11 cellular contexts compared by ENCODE assay signal in the genomic region with DNA sequence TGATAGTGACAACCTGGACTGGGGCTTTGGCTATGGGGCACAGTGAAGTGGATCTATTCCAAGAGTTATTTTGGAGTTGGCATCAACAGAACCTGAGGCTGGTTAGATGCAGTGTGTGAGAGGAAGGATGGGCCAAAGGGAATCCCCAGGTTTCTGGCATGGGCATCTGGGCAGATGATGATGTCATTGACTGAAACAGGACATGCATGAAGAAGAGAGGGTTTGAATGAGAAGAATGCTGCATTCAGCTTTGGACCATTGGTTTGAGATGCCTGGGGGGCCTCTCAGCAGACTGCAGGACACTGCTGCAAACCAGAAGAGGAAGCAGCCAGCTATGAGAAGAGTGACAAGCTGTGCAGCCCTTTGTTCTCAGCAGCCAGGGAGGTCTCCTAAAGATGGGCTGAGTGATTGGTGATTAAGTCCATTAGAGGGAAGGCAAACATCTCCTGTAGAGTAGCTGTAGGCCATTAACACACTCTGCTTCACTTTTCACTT. TPM values are rescaled to one million over a fixed set of nuclear protein-coding genes. Genes with fewer than 3 reads are reported as not detected.
DNase-seq lines count a peak whose midpoint lies in the region; ATAC-seq and TF ChIP-seq lines count a peak whose summit lies in the region.
"Had no signal": no experiment of that assay in that cellular context is flagged by ENCODE, and none has a peak within 500 bp of the region (broad histone marks: within the 10 kb centered on the region; RNA-seq: fewer than 3 reads in every experiment).

No MANE protein-coding gene starts in this region.

- intact Hi-C loops in CD14-positive monocyte (cut with micrococcal nuclease) = no loop called here
- intact Hi-C loops in left lung (cut with DNase I) = no loop called here

- H3K27ac Mint-ChIP-seq in osteocyte (ENCODE audit: unreplicated experiment) = no peak overlapping the region
- H3K27ac Mint-ChIP-seq in CD14-positive monocyte = no peak overlapping the region

- H3K4me1 Mint-ChIP-seq in osteocyte (ENCODE audit: unreplicated experiment) (peaks cover 7% of the 10 kb centered on the region), CD14-positive monocyte (no peaks in the 10 kb centered on the region)

- H3K36me3 Mint-ChIP-seq in osteocyte (ENCODE audit: unreplicated experiment) (no peaks in the 10 kb centered on the region), CD14-positive monocyte (no peaks in the 10 kb centered on the region)

- H3K4me1 ChIP-seq in HUES48 (ENCODE audit: control insufficient read depth, insufficient read depth, low read length) (peaks cover 17% of the 10 kb centered on the region), left lung (no peaks in the 10 kb centered on the region)

- H3K27me3 Mint-ChIP-seq in osteocyte (ENCODE audit: unreplicated experiment) = peaks cover 5% of the 10 kb centered on the region
- H3K27me3 Mint-ChIP-seq in CD14-positive monocyte (ENCODE audit: low read depth in 3 of 3) = peaks cover 0 to 6% (median 2%) of the 10 kb centered on the region in 3 donors

- H3K4me3 Mint-ChIP-seq in osteocyte (ENCODE audit: unreplicated experiment) = no peak overlapping the region
- no peak overlapping the region for H3K4me3 Mint-ChIP-seq in CD14-positive monocyte

- no peaks in the 10 kb centered on the region for H3K36me3 ChIP-seq in HUES48 (ENCODE audit: control insufficient read depth, insufficient read depth, low read length)
- H3K36me3 ChIP-seq in left lung = no peaks in the 10 kb centered on the region
- H3K36me3 ChIP-seq: brain microvascular endothelial cell had no signal

- peak overlapping the region; percentile 52 for H3K27ac ChIP-seq in HUES48 (ENCODE audit: low read depth, low read length)
- no peak overlapping the region for H3K27ac ChIP-seq in left lung
- H3K27ac ChIP-seq: brain microvascular endothelial cell had no signal

- no peak for ATAC-seq in left lung

- TF ChIP-seq CTCF in osteocyte (IDR thresholded peaks at IDR 0.05) = no peak
- TF ChIP-seq CTCF in CD14-positive monocyte (IDR thresholded peaks at IDR 0.05) = no peak
- no peak for TF ChIP-seq CTCF in left lung (IDR thresholded peaks at IDR 0.05)

- no peak overlapping the region for H3K9ac ChIP-seq in HUES48 (ENCODE audit: low read depth, low read length)

- DNase-seq in NCI-H345 (lab: John Stamatoyannopoulos, UW) (peak; percentile 96), cerebellar nuclear complex (lab: John Stamatoyannopoulos, UW) (peak; percentile 14 to 18), osteocyte (ENCODE audit: extremely low spot score, unreplicated experiment) (peak; percentile 23), CD14-positive monocyte (ENCODE audit: low spot score) (no peak), NCI-H82 (lab: John Stamatoyannopoulos, UW) (no peak), left lung (no peak)
- DNase-seq: brain microvascular endothelial cell; glutamatergic neuron; stimulated activated CD4-positive, alpha-beta T cell treated with anti-CD3 and anti-CD28 coated beads, Interleukin-12 subunit alpha, Interleukin-12 subunit beta, amount 100 ng/mL, for 4 hours had no signal

- no peaks in the 10 kb centered on the region for H3K9me3 ChIP-seq in HUES48 (ENCODE audit: control insufficient read depth, insufficient read depth, low read length)
- H3K9me3 ChIP-seq in left lung = peaks cover 0 to 2% of the 10 kb centered on the region in 2 donors

- H3K4me3 ChIP-seq in HUES48 (ENCODE audit: low read depth, low read length) = no peak overlapping the region
- H3K4me3 ChIP-seq in left lung = no peak overlapping the region
- H3K4me3 ChIP-seq: lung had no signal

- H3K27me3 ChIP-seq in HUES48 (ENCODE audit: control insufficient read depth, insufficient read depth, low read length) (no peaks in the 10 kb centered on the region), left lung (no peaks in the 10 kb centered on the region)
- H3K27me3 ChIP-seq: brain microvascular endothelial cell had no signal

- H3K9me3 Mint-ChIP-seq in osteocyte (ENCODE audit: unreplicated experiment) (no peaks in the 10 kb centered on the region), CD14-positive monocyte (no peaks in the 10 kb centered on the region)

RNA-seq across cellular contexts. Expression of a gene that starts 23.1 kb away (rescaled TPM):
- total RNA-seq in osteocyte (not detected in 2 replicates), left lung (10 to 100 TPM in 1 of 2 donors, 1 to 10 TPM in 1; 6.2 to 13.2 TPM)
- polyA plus RNA-seq in CD14-positive monocyte = 10 to 100 TPM; 20.7 to 31.2 TPM

Comparison
In these comparisons a context has a peak if more than half of its experiments do, and no peak if none do; other contexts are left out.
1. DNase-seq: peak in NCI-H345 (single experiment), cerebellar nuclear complex (2 of 2) and osteocyte (single experiment); none in CD14-positive monocyte (single experiment), NCI-H82 (single experiment) and left lung (0 of 2).